Comparison of ENCODE assay signal across 26 cellular contexts in the genomic region with DNA sequence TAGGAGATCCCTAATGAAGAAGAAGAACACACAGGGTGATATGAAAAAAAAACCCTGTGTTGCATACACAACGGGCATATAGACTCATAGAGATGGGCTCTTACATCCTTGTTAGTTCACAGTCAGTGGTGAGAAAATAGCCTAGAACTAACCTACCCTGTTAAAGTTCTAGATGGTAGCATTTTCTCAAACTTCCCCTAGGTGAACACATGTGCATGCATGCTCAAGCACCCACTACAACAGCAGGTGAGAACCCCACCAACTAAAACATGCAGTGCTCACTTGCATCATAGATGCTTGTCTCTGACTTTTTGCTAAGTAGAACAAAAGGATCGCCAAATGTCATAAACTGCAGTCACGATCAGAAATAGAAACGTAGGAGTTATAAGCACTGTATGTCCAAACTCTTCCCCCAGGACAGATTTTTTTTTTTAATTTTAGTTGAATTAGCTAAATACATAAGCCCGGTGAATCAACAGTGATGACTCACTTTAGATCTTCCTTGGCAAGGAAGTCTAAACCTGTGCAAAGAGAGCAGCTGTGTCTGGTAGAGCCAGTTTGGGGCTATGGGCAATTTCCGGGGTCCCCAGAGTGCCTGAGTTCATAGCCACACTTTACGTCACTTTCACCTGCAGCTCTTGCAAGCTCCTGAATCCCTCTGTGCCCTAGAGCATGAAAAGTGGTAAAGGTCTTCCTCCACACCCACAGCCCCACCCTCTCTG.
DNase-seq lines count a peak whose midpoint lies in the region; ATAC-seq and TF ChIP-seq lines count a peak whose summit lies in the region.
"Had no signal": no experiment of that assay in that cellular context is flagged by ENCODE, and none has a peak within 500 bp of the region (broad histone marks: within the 10 kb centered on the region; RNA-seq: fewer than 3 reads in every experiment).

No MANE protein-coding gene starts in this region.

- no peaks in the 10 kb centered on the region for H3K9me3 ChIP-seq in colonic mucosa
- H3K9me3 ChIP-seq: heart left ventricle had no signal

- H3K27me3 Mint-ChIP-seq in stimulated activated memory B cell treated with anti-CD40 and anti-IgM and Interleukin-4, amounts not matched to agents 10 μg/mL and 1 μg/mL and 100 μg/mL, for 72 hours, result no peaks in the 10 kb centered on the region
- H3K27me3 Mint-ChIP-seq: activated CD4-positive, alpha-beta memory T cell treated with anti-CD3 and anti-CD28 coated beads for 36 hours; progenitor cell of endocrine pancreas had no signal

- H3K9ac ChIP-seq in colonic mucosa (ENCODE audit: low read depth in 2 of 2, low read length in 2 of 2), result no peak overlapping the region

- H3K36me3 Mint-ChIP-seq in stimulated activated memory B cell treated with anti-CD40 and anti-IgM and Interleukin-4, amounts not matched to agents 10 μg/mL and 1 μg/mL and 100 μg/mL, for 72 hours, result no peaks in the 10 kb centered on the region
- H3K36me3 Mint-ChIP-seq: activated CD4-positive, alpha-beta memory T cell treated with anti-CD3 and anti-CD28 coated beads for 36 hours; CD14-positive monocyte had no signal

- ATAC-seq in stimulated activated memory B cell treated with anti-CD40 and anti-IgM and Interleukin-4, amounts not matched to agents 10 μg/mL and 1 μg/mL and 100 μg/mL, for 72 hours, result no peak
- no peak for ATAC-seq in HG02610 (IDR thresholded peaks at IDR 0.05; ENCODE audit: unreplicated experiment)
- ATAC-seq: heart left ventricle, Panc1 had no signal

- H3K4me3 ChIP-seq in LNCaP clone FGC (ENCODE audit: low read depth, low read length), result no peak overlapping the region
- H3K4me3 ChIP-seq in colonic mucosa, result no peak overlapping the region
- H3K4me3 ChIP-seq: heart left ventricle had no signal

- H3K4me1 ChIP-seq in colonic mucosa, result no peaks in the 10 kb centered on the region
- H3K4me1 ChIP-seq: heart left ventricle had no signal

- H3K27me3 ChIP-seq in colonic mucosa, result no peaks in the 10 kb centered on the region
- H3K27me3 ChIP-seq: brain microvascular endothelial cell had no signal

- no peaks in the 10 kb centered on the region for H3K36me3 ChIP-seq in colonic mucosa
- H3K36me3 ChIP-seq: brain microvascular endothelial cell, heart left ventricle had no signal

- TF ChIP-seq CTCF in LNCaP clone FGC (IDR thresholded peaks at IDR 0.05; ENCODE audit: control insufficient read depth, extremely low read depth, insufficient read depth) (no peak), colonic mucosa (IDR thresholded peaks at IDR 0.05) (no peak)

- intact Hi-C loops in colonic mucosa (cut with DNase I), result no loop called here

- DNase-seq in DMS53 treated with DMSO at 0.1 percent for 48 hours (lab: John Stamatoyannopoulos, UW; ENCODE audit: unreplicated experiment) (peak; percentile 80), LNCaP clone FGC (ENCODE audit: low read depth) (peak; percentile 8), colonic mucosa (peak; percentile 23), middle frontal gyrus (ENCODE audit: extremely low spot score, low spot score) (peak; percentile 8), LoVo (ENCODE audit: low spot score) (no peak), HuH-7.5 (ENCODE audit: low spot score) (no peak)
- DNase-seq: activated CD4-positive, alpha-beta memory T cell treated with anti-CD3 and anti-CD28 coated beads for 36 hours; activated CD4-positive, CD25-positive, alpha-beta regulatory T cell; activated gamma-delta T cell treated with Interleukin-2 at 50 U/mL for 16 hours; activated T-cell treated with anti-CD3 and anti-CD28 coated beads for 4 hours; brain microvascular endothelial cell; cortex of kidney; DMS 273 treated with DMSO at 0.1 percent for 48 hours; GDM1; H9; heart left ventricle; KBM-7; NCI-H187; NCI-H2227 treated with DMSO at 0.1 percent for 48 hours; substantia nigra had no signal

- H3K4me3 Mint-ChIP-seq in stimulated activated memory B cell treated with anti-CD40 and anti-IgM and Interleukin-4, amounts not matched to agents 10 μg/mL and 1 μg/mL and 100 μg/mL, for 72 hours, result no peak overlapping the region
- H3K4me3 Mint-ChIP-seq: activated CD4-positive, alpha-beta memory T cell treated with anti-CD3 and anti-CD28 coated beads for 36 hours; CD14-positive monocyte; H9; neural crest cell had no signal

- no peak overlapping the region for H3K27ac Mint-ChIP-seq in stimulated activated memory B cell treated with anti-CD40 and anti-IgM and Interleukin-4, amounts not matched to agents 10 μg/mL and 1 μg/mL and 100 μg/mL, for 72 hours
- H3K27ac Mint-ChIP-seq: activated CD4-positive, alpha-beta memory T cell treated with anti-CD3 and anti-CD28 coated beads for 36 hours; CD14-positive monocyte; H9; progenitor cell of endocrine pancreas had no signal

- no peaks in the 10 kb centered on the region for H3K4me1 Mint-ChIP-seq in stimulated activated memory B cell treated with anti-CD40 and anti-IgM and Interleukin-4, amounts not matched to agents 10 μg/mL and 1 μg/mL and 100 μg/mL, for 72 hours
- H3K4me1 Mint-ChIP-seq: CD14-positive monocyte had no signal

- no peak overlapping the region for H3K27ac ChIP-seq in colonic mucosa
- H3K27ac ChIP-seq: brain microvascular endothelial cell, heart left ventricle had no signal

- H3K9me3 Mint-ChIP-seq in stimulated activated memory B cell treated with anti-CD40 and anti-IgM and Interleukin-4, amounts not matched to agents 10 μg/mL and 1 μg/mL and 100 μg/mL, for 72 hours, result no peaks in the 10 kb centered on the region
- H3K9me3 Mint-ChIP-seq: activated CD4-positive, alpha-beta memory T cell treated with anti-CD3 and anti-CD28 coated beads for 36 hours; H9; neural crest cell had no signal

Comparison
In these comparisons a context has a peak if more than half of its experiments do, and no peak if none do; other contexts are left out.
1. DNase-seq: peak in DMS53 treated with DMSO at 0.1 percent for 48 hours (single experiment), LNCaP clone FGC (single experiment), colonic mucosa (single experiment) and middle frontal gyrus (single experiment); none in LoVo (single experiment) and HuH-7.5 (single experiment).